1 cellular context compared by ENCODE assay signal in genomic region chr10:95304463-95304862, GRCh38.
TF ChIP-seq lines count a peak whose summit lies in the region.

No MANE protein-coding gene starts in this region.

TF ChIP-seq in GM23338, 12 proteins besides CTCF, POLR2A, EP300 and RAD21 (continued from another document):
- no peak for TF ChIP-seq REST (IDR thresholded peaks at IDR 0.05; ENCODE audit: unreplicated experiment)
- no peak for TF ChIP-seq NANOG (IDR thresholded peaks at IDR 0.05; ENCODE audit: borderline replicate concordance)
- TF ChIP-seq ZNF462 (CRISPR knock-in tag; IDR thresholded peaks at IDR 0.05): no peak
- TF ChIP-seq EZH2 (IDR thresholded peaks at IDR 0.05; ENCODE audit: low read depth, unreplicated experiment): no peak
- TF ChIP-seq STAT1 (IDR thresholded peaks at IDR 0.05; ENCODE audit: unreplicated experiment): no peak
